Comparison of ENCODE assay signal across 8 cellular contexts in the genomic region with DNA sequence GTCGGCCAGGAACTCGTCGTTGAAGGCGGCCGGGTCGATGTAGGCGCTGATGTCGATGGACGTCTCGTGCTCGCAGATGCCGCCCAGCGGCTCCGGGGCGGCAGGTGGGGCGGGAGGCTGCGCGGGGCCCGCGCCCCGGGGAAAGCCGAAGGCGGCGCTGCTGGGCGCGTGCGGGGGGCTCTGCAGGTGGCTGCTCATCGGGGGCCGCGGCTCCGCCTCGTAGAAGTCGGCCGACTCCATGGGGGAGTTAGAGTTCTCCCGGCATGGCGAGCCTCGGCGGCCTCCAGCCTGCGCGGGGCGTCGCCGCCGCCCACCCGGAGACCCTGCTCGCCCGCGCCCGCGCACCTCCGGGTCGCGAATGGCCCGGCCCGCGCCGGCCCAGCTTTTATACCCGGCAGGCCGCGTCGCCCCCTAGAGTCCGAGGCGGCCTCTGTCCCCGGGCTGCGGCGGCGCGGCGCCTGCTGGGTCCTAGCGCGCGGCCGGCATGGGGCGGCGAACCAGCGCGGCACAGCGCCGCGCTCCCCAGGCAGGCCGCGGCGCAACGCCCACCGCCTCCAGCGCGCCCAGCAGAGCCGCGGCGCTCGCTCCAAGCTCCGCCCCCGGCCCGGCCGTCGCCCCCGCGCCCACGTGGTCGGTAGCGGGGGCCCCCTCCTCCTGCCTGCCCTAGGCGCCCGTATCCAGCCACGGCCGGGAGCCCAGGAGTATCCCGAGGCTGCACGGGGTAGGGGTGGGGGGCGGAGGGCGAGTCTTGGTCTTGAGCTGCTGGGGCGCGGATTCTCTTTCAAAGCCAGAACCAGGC.
DNase-seq lines count a peak whose midpoint lies in the region; ATAC-seq and TF ChIP-seq lines count a peak whose summit lies in the region.

A gene (minus strand): TSS at position 360 of the 799 bp plus-strand sequence. CDS start 120 bp downstream, at position 240.

- H3K4me3 ChIP-seq in AG10803 (ENCODE audit: low read length) (peak within 1 kb of the TSS; percentile 56), epithelial cell of esophagus (ENCODE audit: low read length) (peak within 1 kb of the TSS; percentile 68)

- ATAC-seq in GM19023 (IDR thresholded peaks at IDR 0.05; ENCODE audit: unreplicated experiment) (peak; percentile 79), HG03280 (IDR thresholded peaks at IDR 0.05; ENCODE audit: unreplicated experiment) (peak; percentile 80)

- TF ChIP-seq CTCF in AG10803 (conservative IDR thresholded peaks at IDR 0.05; ENCODE audit: low read length) (peak; percentile 32; the same call in 1 of the 2 replicates), epithelial cell of esophagus (IDR thresholded peaks at IDR 0.05; ENCODE audit: insufficient read depth, low read depth, low read length, missing control alignments) (no peak)

- DNase-seq in AG10803 (ENCODE audit: low read depth) (peak; percentile 72), NCI-H69 (lab: John Stamatoyannopoulos, UW) (peak; percentile 88), epithelial cell of esophagus (ENCODE audit: low read depth) (peak; percentile 93), middle frontal gyrus (ENCODE audit: extremely low spot score, low spot score) (peak; percentile 67)
- DNase-seq in activated CD8-positive, alpha-beta memory T cell treated with anti-CD3 and anti-CD28 coated beads, Interleukin-2, amount 50 U/mL, for 1 hour (ENCODE audit: extremely low read depth), result peak; percentile 7
- DNase-seq in stimulated activated CD8-positive, alpha-beta memory T cell treated with anti-CD3 and anti-CD28 coated beads, Interleukin-2, amount 100 ng/mL, for 48 hours (ENCODE audit: low read depth in 2 of 2), result peak; percentile 49 to 52

Comparison
In these comparisons a context has a peak if more than half of its experiments do, and no peak if none do; other contexts are left out.
1. Peak in every context shown above with its lines: DNase-seq, ATAC-seq and H3K4me3 ChIP-seq.
2. DNase-seq: peak in every context shown above with its lines; median percentile 93 in epithelial cell of esophagus; 88 in NCI-H69; 72 in AG10803; 67 in middle frontal gyrus; 50 in stimulated activated CD8-positive, alpha-beta memory T cell treated with anti-CD3 and anti-CD28 coated beads, Interleukin-2, amount 100 ng/mL, for 48 hours; 7 in activated CD8-positive, alpha-beta memory T cell treated with anti-CD3 and anti-CD28 coated beads, Interleukin-2, amount 50 U/mL, for 1 hour.